In the genomic region with DNA sequence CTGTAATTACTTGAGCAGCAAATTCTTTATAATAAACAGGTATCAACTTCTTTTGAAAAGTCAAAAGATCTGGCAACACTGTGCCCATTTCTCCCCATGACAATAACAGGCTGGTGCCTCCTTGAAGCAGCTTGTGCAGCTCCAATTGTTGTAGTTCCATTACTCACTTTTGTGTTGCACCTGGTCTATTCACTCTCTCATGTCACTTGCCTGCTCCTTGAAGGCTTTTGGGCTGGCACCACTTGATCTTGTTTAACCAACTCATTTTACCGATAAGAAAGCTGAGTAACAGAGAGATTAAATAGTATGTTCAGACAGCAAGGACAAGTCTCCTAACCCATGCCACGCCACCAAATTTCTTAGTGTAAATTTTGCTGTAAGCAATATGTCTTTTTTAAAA, we compare ENCODE assay signal across 1 cellular context.
TF ChIP-seq lines count a peak whose summit lies in the region.

No MANE protein-coding gene starts in this region.

TF ChIP-seq in IMR-90, 13 proteins besides CTCF, POLR2A, EP300 and RAD21:
- TF ChIP-seq MXI1 (IDR thresholded peaks at IDR 0.05; ENCODE audit: borderline replicate concordance, low read depth, low read length) = no peak
- no peak for TF ChIP-seq SMC3 (IDR thresholded peaks at IDR 0.05; ENCODE audit: low read depth, low read length)
- TF ChIP-seq NFE2L2 (IDR thresholded peaks at IDR 0.05; ENCODE audit: low read depth, low read length) = no peak
- TF ChIP-seq RCOR1 (IDR thresholded peaks at IDR 0.05; ENCODE audit: insufficient replicate concordance, low read length) = no peak
- no peak for TF ChIP-seq MAFK (IDR thresholded peaks at IDR 0.05; ENCODE audit: low read depth, low read length)
- no peak for TF ChIP-seq BHLHE40 (IDR thresholded peaks at IDR 0.05; ENCODE audit: low read depth, low read length)
- TF ChIP-seq, protein P1, sequence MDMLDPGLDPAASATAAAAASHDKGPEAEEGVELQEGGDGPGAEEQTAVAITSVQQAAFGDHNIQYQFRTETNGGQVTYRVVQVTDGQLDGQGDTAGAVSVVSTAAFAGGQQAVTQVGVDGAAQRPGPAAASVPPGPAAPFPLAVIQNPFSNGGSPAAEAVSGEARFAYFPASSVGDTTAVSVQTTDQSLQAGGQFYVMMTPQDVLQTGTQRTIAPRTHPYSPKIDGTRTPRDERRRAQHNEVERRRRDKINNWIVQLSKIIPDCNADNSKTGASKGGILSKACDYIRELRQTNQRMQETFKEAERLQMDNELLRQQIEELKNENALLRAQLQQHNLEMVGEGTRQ (IDR thresholded peaks at IDR 0.05; ENCODE audit: low read depth, low read length) = no peak
